ENCODE assay signal across 8 cellular contexts in genomic region chr3:48088056-48088748, GRCh38.
DNase-seq lines count a peak whose midpoint lies in the region; ATAC-seq, FAIRE-seq and TF ChIP-seq lines count a peak whose summit lies in the region.

No MANE protein-coding gene starts in this region.

- H3K9me3 ChIP-seq in SJCRH30 (replicated peaks) (no peaks in the 10 kb centered on the region), HepG2 (ENCODE audit: low read length) (no peaks in the 10 kb centered on the region)

- H3K9ac ChIP-seq in HepG2 (ENCODE audit: insufficient read depth, low read depth, low read length): peak overlapping the region; percentile 94

- WGBS in HepG2 (ENCODE audit: low lambda C conversion rate): 3% methylated on average over 17 of the region's 40 CpGs

- TF ChIP-seq POLR2A in HepG2 (IDR thresholded peaks at IDR 0.05; ENCODE audit: insufficient read depth in 1 of 2, low read depth in 2 of 2, low read length in 2 of 2): no peak; a peak in 1 of 4 replicates

- peak overlapping the region; percentile 98 for H3K27ac Mint-ChIP-seq in activated naive CD4-positive, alpha-beta T cell treated with anti-CD3 and anti-CD28 coated beads, Interleukin-2, amount 10 ng/mL, durations not matched to agents 7 days and 5 days

- no peak for FAIRE-seq in HepG2 (lab: Jason Lieb, UNC)

- H3K4me1 Mint-ChIP-seq in activated naive CD4-positive, alpha-beta T cell treated with anti-CD3 and anti-CD28 coated beads, Interleukin-2, amount 10 ng/mL, durations not matched to agents 7 days and 5 days: peaks cover 34% of the 10 kb centered on the region

- H3K27me3 Mint-ChIP-seq in activated naive CD4-positive, alpha-beta T cell treated with anti-CD3 and anti-CD28 coated beads, Interleukin-2, amount 10 ng/mL, durations not matched to agents 7 days and 5 days: peaks cover 22% of the 10 kb centered on the region

- ATAC-seq in HG02852 (IDR thresholded peaks at IDR 0.05; ENCODE audit: unreplicated experiment) (peak; percentile 31), HepG2 (peak; percentile 36), HG03521 (IDR thresholded peaks at IDR 0.05; ENCODE audit: unreplicated experiment) (no peak)

- TF ChIP-seq RAD21 in HepG2 (CRISPR knock-in tag; IDR thresholded peaks at IDR 0.05): no peak

- no peaks in the 10 kb centered on the region for H3K9me3 Mint-ChIP-seq in activated naive CD4-positive, alpha-beta T cell treated with anti-CD3 and anti-CD28 coated beads, Interleukin-2, amount 10 ng/mL, durations not matched to agents 7 days and 5 days

- no peak overlapping the region for H2AFZ ChIP-seq in HepG2 (ENCODE audit: low read length)

- POLR2A ChIA-PET in HepG2 (lab: Yijun Ruan, JAX): interaction anchor here (0.7 to 3.0 kb wide), 17 partner anchors 9 to 263 kb away, joined by 3 to 17 read pairs (median 5); partner anchors contain the start of genes CDC25A and MAP4

- H3K27ac ChIP-seq in SJCRH30 (peak overlapping the region; percentile 85), HepG2 (ENCODE audit: extremely low read length, insufficient read depth, low read length) (peak overlapping the region; percentile 93), substantia nigra (ENCODE audit: low read depth, low read length, poor library complexity, severe bottlenecking) (peak overlapping the region; percentile 99)

- DNase-seq in activated naive CD4-positive, alpha-beta T cell treated with anti-CD3 and anti-CD28 coated beads, Interleukin-2, amount 10 ng/mL, durations not matched to agents 7 days and 5 days: no peak
- DNase-seq in activated naive CD4-positive, alpha-beta T cell (lab: John Stamatoyannopoulos, UW): no peak
- DNase-seq in SJCRH30: peak; percentile 39 to 57
- DNase-seq in cerebellar cortex (ENCODE audit: low spot score): peak; percentile 52
- DNase-seq in HepG2 (ENCODE audit: low spot score): no peak
- DNase-seq in substantia nigra (lab: John Stamatoyannopoulos, UW): peak in 30 of 49 donors; percentile 7 to 57 (median 32)

- no peaks in the 10 kb centered on the region for H3K27me3 ChIP-seq in SJCRH30
- H3K27me3 ChIP-seq in HepG2 (ENCODE audit: control insufficient read depth in 1 of 2, insufficient read depth in 2 of 2, low read length in 2 of 2): no peaks in the 10 kb centered on the region; a peak in 2 of 5 replicates

- peak; percentile 30; the same call in 1 of the 2 replicates for TF ChIP-seq CTCF in HepG2 (CRISPR knock-in tag; IDR thresholded peaks at IDR 0.05)

- H4K20me1 ChIP-seq in HepG2 (ENCODE audit: insufficient read depth, low read length): peaks cover 13% of the 10 kb centered on the region; the same call in 1 of the 2 replicates

- peaks cover 46% of the 10 kb centered on the region for H3K79me2 ChIP-seq in HepG2 (ENCODE audit: insufficient read depth, low read length)

- intact Hi-C loops in HepG2 (cut with micrococcal nuclease; ENCODE audit: unreplicated experiment): loop anchor here (2.0 to 5.0 kb wide), 2 partner anchors 47 to 64 kb away; no protein-coding TSS in a partner anchor

- peak overlapping the region; percentile 97 for H3K4me3 Mint-ChIP-seq in activated naive CD4-positive, alpha-beta T cell treated with anti-CD3 and anti-CD28 coated beads, Interleukin-2, amount 10 ng/mL, durations not matched to agents 7 days and 5 days

- H3K36me3 Mint-ChIP-seq in activated naive CD4-positive, alpha-beta T cell treated with anti-CD3 and anti-CD28 coated beads, Interleukin-2, amount 10 ng/mL, durations not matched to agents 7 days and 5 days: peaks cover 11% of the 10 kb centered on the region

- no peak for TF ChIP-seq EP300 in HepG2 (IDR thresholded peaks at IDR 0.05; ENCODE audit: low read depth in 2 of 2, low read length in 2 of 2)
- no peak for TF ChIP-seq EP300 in HepG2 (CRISPR knock-in tag; IDR thresholded peaks at IDR 0.05; ENCODE audit: borderline replicate concordance)

- H3K4me1 ChIP-seq in SJCRH30 (peaks cover 12% of the 10 kb centered on the region), HepG2 (ENCODE audit: insufficient read depth, low read length) (peaks cover 43% of the 10 kb centered on the region)

- H3K4me2 ChIP-seq in HepG2 (ENCODE audit: low read depth, low read length): peak overlapping the region; percentile 96

- H3K36me3 ChIP-seq in SJCRH30: no peaks in the 10 kb centered on the region
- no peaks in the 10 kb centered on the region; a peak in 1 of 5 replicates for H3K36me3 ChIP-seq in HepG2 (replicated peaks in 1 of 2; ENCODE audit: control insufficient read depth in 1 of 2, insufficient read depth in 2 of 2, low read length in 2 of 2)

- CTCF ChIA-PET in activated naive CD4-positive, alpha-beta T cell treated with anti-CD3 and anti-CD28 coated beads, Interleukin-2, amount 10 ng/mL, durations not matched to agents 7 days and 5 days (lab: Charles Lee): interaction anchor here (1.2 to 3.9 kb wide), 4 partner anchors 9 to 348 kb away, joined by 3 to 13 read pairs (median 4); no protein-coding TSS in a partner anchor
- CTCF ChIA-PET in HepG2 (lab: Yijun Ruan, JAX; ENCODE audit: low intra/inter-chr PET ratio, low total read pairs): no interaction called here

- in situ Hi-C loops in HepG2 (cut with HindIII; ENCODE audit: extremely low pct_ligation_motif_present, low pct_unique_long_range_greater_than_20kb): no loop called here

- peak overlapping the region; percentile 83 for H3K4me3 ChIP-seq in SJCRH30
- H3K4me3 ChIP-seq in HepG2 (replicated peaks in 1 of 3; ENCODE audit: insufficient read depth in 1 of 3, low read depth in 2 of 3, low read length in 3 of 3): peak overlapping the region; percentile 73 to 94 (median 88)

- no TSS peak for BruUV-seq in HepG2 (replicated peaks; lab: Mats Ljungman, UMichigan)

TF ChIP-seq in HepG2, 621 proteins besides CTCF, POLR2A, EP300 and RAD21 (continues in another document):
- no peak for TF ChIP-seq HNRNPH1 (optimal IDR thresholded peaks at IDR 0.05; ENCODE audit: low read depth, low read length)
- TF ChIP-seq SMAD1 (CRISPR knock-in tag; IDR thresholded peaks at IDR 0.05; ENCODE audit: borderline replicate concordance, low read depth): 0 out of 2 replicates have a peak, but pooled peaks have one; percentile 54
- TF ChIP-seq ZNF800 (CRISPR knock-in tag; IDR thresholded peaks at IDR 0.05): no peak
- 0 out of 2 replicates have a peak, but pooled peaks have one; percentile 3 for TF ChIP-seq PATZ1 (CRISPR knock-in tag; IDR thresholded peaks at IDR 0.05)
- no peak for TF ChIP-seq ZNF33B (CRISPR knock-in tag; IDR thresholded peaks at IDR 0.05)
- TF ChIP-seq ZNF556 (CRISPR knock-in tag; IDR thresholded peaks at IDR 0.05; ENCODE audit: borderline replicate concordance): no peak
- TF ChIP-seq ZNF280D (CRISPR knock-in tag; IDR thresholded peaks at IDR 0.05): no peak
- TF ChIP-seq ZNF616 (CRISPR knock-in tag; IDR thresholded peaks at IDR 0.05; ENCODE audit: low read depth): 0 out of 2 replicates have a peak, but pooled peaks have one; percentile 10

Comparison
In these comparisons a context has a peak if more than half of its experiments do, and no peak if none do; other contexts are left out.
1. DNase-seq: peak in SJCRH30 (2 of 2), cerebellar cortex (single experiment) and substantia nigra (30 of 49); none in activated naive CD4-positive, alpha-beta T cell treated with anti-CD3 and anti-CD28 coated beads, Interleukin-2, amount 10 ng/mL, durations not matched to agents 7 days and 5 days (single experiment), activated naive CD4-positive, alpha-beta T cell (0 of 4) and HepG2 (single experiment).
2. Peak in every context shown above with its lines, with median percentiles within 50 percentile points of each other: H3K27ac ChIP-seq.